ENCODE assay signal across 1 cellular context in the genomic region with DNA sequence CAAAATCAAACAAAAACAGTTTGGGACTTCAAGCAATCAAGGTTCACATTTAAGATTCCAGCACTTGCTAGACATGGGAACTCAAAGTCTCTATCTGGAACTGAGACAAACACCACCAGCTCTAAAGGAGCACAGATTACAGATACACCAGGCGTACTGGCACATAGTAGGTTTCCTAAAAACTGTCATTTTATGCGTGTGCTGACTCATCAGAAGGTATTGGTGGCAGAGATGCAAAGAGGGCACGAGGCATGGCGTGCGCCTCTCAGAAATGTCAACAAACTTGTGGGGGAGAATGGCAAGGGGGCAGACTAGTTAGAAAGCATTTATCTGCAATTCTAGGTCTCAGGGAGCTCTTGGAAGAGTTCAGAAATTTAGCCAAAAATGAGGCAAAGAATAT.
TF ChIP-seq lines count a peak whose summit lies in the region.

No MANE protein-coding gene starts in this region.

TF ChIP-seq in HepG2, 621 proteins besides CTCF, POLR2A, EP300 and RAD21 (continued from another document):
- no peak for TF ChIP-seq TBL1XR1 (IDR thresholded peaks at IDR 0.05; ENCODE audit: borderline replicate concordance, low read length, partially characterized antibody)
